17 cellular contexts compared by ENCODE assay signal in the genomic region with DNA sequence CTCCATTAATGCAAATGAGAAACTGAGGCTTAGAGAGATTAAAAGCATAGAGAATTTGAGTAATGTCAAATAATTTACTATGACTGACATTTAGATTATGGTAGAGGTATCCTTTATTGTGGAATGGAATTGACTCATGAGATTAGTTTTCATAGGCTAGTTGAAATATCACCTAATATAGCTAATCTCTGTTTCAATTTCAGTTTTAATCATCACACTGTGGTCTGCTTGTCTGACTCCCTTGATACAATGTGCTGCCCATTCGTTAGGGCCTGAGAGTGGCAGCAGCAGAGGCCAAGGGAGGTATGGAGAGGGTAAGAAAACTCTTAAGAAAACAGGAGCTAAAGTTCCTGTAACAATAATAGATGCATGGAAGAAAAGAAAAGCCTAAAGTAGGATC. TPM values are rescaled to one million over a fixed set of nuclear protein-coding genes. Genes with fewer than 3 reads are reported as not detected.
A peak's percentile ranks its signal among the peaks of the same experiment; 100 is the strongest.
DNase-seq lines count a peak whose midpoint lies in the region; ATAC-seq lines count a peak whose summit lies in the region.
"Had no signal": no experiment of that assay in that cellular context is flagged by ENCODE, and none has a peak within 500 bp of the region (broad histone marks: within the 10 kb centered on the region; RNA-seq: fewer than 3 reads in every experiment).

No MANE protein-coding gene starts in this region.

- H2BK120ac ChIP-seq in neuronal stem cell (ENCODE audit: low read depth, low read length) = no peak overlapping the region
- no peak overlapping the region for H2BK120ac ChIP-seq in mesenchymal stem cell (ENCODE audit: low read depth, low read length)

- H3K27ac ChIP-seq in neuronal stem cell (replicated peaks; ENCODE audit: low read length) (no peak overlapping the region), mesenchymal stem cell (ENCODE audit: low read length, poor library complexity, severe bottlenecking) (no peak overlapping the region)

- no peaks in the 10 kb centered on the region for H3K27me3 ChIP-seq in neuronal stem cell (ENCODE audit: control insufficient read depth in 3 of 3, insufficient read depth in 3 of 3, low read depth in 1 of 3, low read length in 3 of 3)
- H3K27me3 ChIP-seq in mesenchymal stem cell (ENCODE audit: control insufficient read depth in 1 of 2, insufficient read depth in 1 of 2, low read length in 2 of 2) = no peaks in the 10 kb centered on the region
- H3K27me3 ChIP-seq: MG63 had no signal

- no peaks in the 10 kb centered on the region for H3K36me3 ChIP-seq in neuronal stem cell (replicated peaks in 1 of 2; ENCODE audit: control insufficient read depth in 2 of 2, insufficient read depth in 2 of 2, low read length in 2 of 2)
- no peaks in the 10 kb centered on the region for H3K36me3 ChIP-seq in mesenchymal stem cell (ENCODE audit: control insufficient read depth in 1 of 2, insufficient read depth in 2 of 2, low read depth in 1 of 2, low read length in 2 of 2)
- H3K36me3 ChIP-seq: HAP-1, MG63 had no signal

- ATAC-seq in GM19023 (IDR thresholded peaks at IDR 0.05; ENCODE audit: unreplicated experiment) = peak; percentile 100
- ATAC-seq in GM21619 (IDR thresholded peaks at IDR 0.05; ENCODE audit: unreplicated experiment) = peak; percentile 100
- ATAC-seq in HG03108 (IDR thresholded peaks at IDR 0.05; ENCODE audit: unreplicated experiment) = peak; percentile 99
- peak; percentile 45 for ATAC-seq in stimulated activated effector memory CD8-positive, alpha-beta T cell treated with anti-CD3 and anti-CD28 coated beads, Interleukin-12 subunit alpha, Interleukin-12 subunit beta, amount 100 ng/mL, for 72 hours
- ATAC-seq: mucosa of descending colon had no signal

- WGBS in neuronal stem cell (ENCODE audit: extremely low coverage in 2 of 2, insufficient read length in 2 of 2, insufficient replicate concordance in 1 of 2), 2 donors = no CpG with 5 or more reads among the region's 1 CpG
- 88% methylated on average over 1 of the region's 1 CpG for WGBS in mesenchymal stem cell

- no peak overlapping the region for H3K27ac Mint-ChIP-seq in stimulated activated effector memory CD8-positive, alpha-beta T cell treated with anti-CD3 and anti-CD28 coated beads, Interleukin-12 subunit alpha, Interleukin-12 subunit beta, amount 100 ng/mL, for 72 hours
- H3K27ac Mint-ChIP-seq: endodermal cell had no signal

- no peak overlapping the region for H3K4me3 ChIP-seq in neuronal stem cell (ENCODE audit: low read length in 2 of 2)
- no peak overlapping the region for H3K4me3 ChIP-seq in mesenchymal stem cell (ENCODE audit: insufficient read depth in 1 of 2, low read depth in 1 of 2, low read length in 2 of 2)
- H3K4me3 ChIP-seq: HAP-1, MG63, mucosa of descending colon had no signal

- H2BK12ac ChIP-seq in neuronal stem cell (ENCODE audit: low read length) (no peak overlapping the region), mesenchymal stem cell (ENCODE audit: low read length in 2 of 2) (no peak overlapping the region)

- H4K8ac ChIP-seq in neuronal stem cell (ENCODE audit: low read depth, low read length) (no peak overlapping the region), mesenchymal stem cell (ENCODE audit: low read length) (no peak overlapping the region)

- H3K9me3 ChIP-seq in neuronal stem cell (replicated peaks in 1 of 2; ENCODE audit: control insufficient read depth in 2 of 2, insufficient read depth in 1 of 2, low read depth in 1 of 2, low read length in 2 of 2) = peaks cover 2 to 17% of the 10 kb centered on the region in 2 donors
- no peaks in the 10 kb centered on the region for H3K9me3 ChIP-seq in mesenchymal stem cell (ENCODE audit: control insufficient read depth, low read length)
- H3K9me3 ChIP-seq: MG63, mucosa of descending colon had no signal

- no peak overlapping the region for H3K9ac ChIP-seq in neuronal stem cell (ENCODE audit: low read depth, low read length, poor library complexity)
- no peak overlapping the region for H3K9ac ChIP-seq in mesenchymal stem cell (ENCODE audit: low read length)

- H3K36me3 Mint-ChIP-seq in stimulated activated effector memory CD8-positive, alpha-beta T cell treated with anti-CD3 and anti-CD28 coated beads, Interleukin-12 subunit alpha, Interleukin-12 subunit beta, amount 100 ng/mL, for 72 hours = no peaks in the 10 kb centered on the region

- H3K14ac ChIP-seq in neuronal stem cell (ENCODE audit: low read length) (no peak overlapping the region), mesenchymal stem cell (ENCODE audit: low read length in 2 of 2) (no peak overlapping the region)

- H3K23ac ChIP-seq in neuronal stem cell (ENCODE audit: low read depth, low read length, poor library complexity) = no peak overlapping the region
- no peak overlapping the region for H3K23ac ChIP-seq in mesenchymal stem cell (ENCODE audit: low read length in 2 of 2)

- H2BK5ac ChIP-seq in neuronal stem cell (ENCODE audit: low read length) (no peak overlapping the region), mesenchymal stem cell (ENCODE audit: low read depth, low read length, poor library complexity, severe bottlenecking) (no peak overlapping the region)

- H3K18ac ChIP-seq in neuronal stem cell (ENCODE audit: low read length) (no peak overlapping the region), mesenchymal stem cell (ENCODE audit: low read depth in 1 of 2, low read length in 2 of 2) (no peak overlapping the region)

- no peak overlapping the region for H2AK5ac ChIP-seq in neuronal stem cell (ENCODE audit: low read depth, low read length)
- no peak overlapping the region for H2AK5ac ChIP-seq in mesenchymal stem cell (ENCODE audit: low read length, severe bottlenecking)

- H3K79me1 ChIP-seq in neuronal stem cell (ENCODE audit: low read depth, low read length) = no peaks in the 10 kb centered on the region
- H3K79me1 ChIP-seq in mesenchymal stem cell (replicated peaks; ENCODE audit: low read length, poor library complexity, severe bottlenecking) = no peaks in the 10 kb centered on the region

- no peak overlapping the region for H3K4ac ChIP-seq in neuronal stem cell (ENCODE audit: low read length)
- H3K4ac ChIP-seq in mesenchymal stem cell (ENCODE audit: low read depth in 1 of 2, low read length in 2 of 2) = no peak overlapping the region

- H4K91ac ChIP-seq in neuronal stem cell (ENCODE audit: low read depth, low read length, poor library complexity) (no peak overlapping the region), mesenchymal stem cell (ENCODE audit: low read length) (no peak overlapping the region)

- H3K4me3 Mint-ChIP-seq in stimulated activated effector memory CD8-positive, alpha-beta T cell treated with anti-CD3 and anti-CD28 coated beads, Interleukin-12 subunit alpha, Interleukin-12 subunit beta, amount 100 ng/mL, for 72 hours = no peak overlapping the region
- H3K4me3 Mint-ChIP-seq: endodermal cell had no signal

- no peak overlapping the region for H3K4me2 ChIP-seq in neuronal stem cell (ENCODE audit: insufficient read depth, low read length, poor library complexity, severe bottlenecking)
- H3K4me2 ChIP-seq in mesenchymal stem cell (ENCODE audit: low read length, poor library complexity, severe bottlenecking) = no peak overlapping the region

- H2AFZ ChIP-seq in neuronal stem cell (ENCODE audit: low read length) (no peak overlapping the region), mesenchymal stem cell (ENCODE audit: low read depth, low read length) (no peak overlapping the region)

- H3K9me3 Mint-ChIP-seq in stimulated activated effector memory CD8-positive, alpha-beta T cell treated with anti-CD3 and anti-CD28 coated beads, Interleukin-12 subunit alpha, Interleukin-12 subunit beta, amount 100 ng/mL, for 72 hours = no peaks in the 10 kb centered on the region

- H2BK15ac ChIP-seq in neuronal stem cell (ENCODE audit: low read length) = no peak overlapping the region
- H2BK15ac ChIP-seq in mesenchymal stem cell (ENCODE audit: low read depth, poor library complexity, severe bottlenecking) = no peak overlapping the region

- no peak for DNase-seq in stimulated activated effector memory CD8-positive, alpha-beta T cell treated with anti-CD3 and anti-CD28 coated beads, Interleukin-12 subunit alpha, Interleukin-12 subunit beta, amount 100 ng/mL, for 72 hours (ENCODE audit: low spot score in 2 of 2)
- DNase-seq in neuronal stem cell (ENCODE audit: low spot score) = no peak
- no peak for DNase-seq in NCI-H2227 (lab: John Stamatoyannopoulos, UW; ENCODE audit: unreplicated experiment)
- no peak for DNase-seq in mesenchymal stem cell
- no peak for DNase-seq in foreskin melanocyte
- DNase-seq: aorta, DMS79 treated with DMSO at 0.1 percent for 48 hours, endodermal cell, hippocampal formation, MG63, mucosa of descending colon, NCI-H774, SW 1271 had no signal

- H3K4me1 Mint-ChIP-seq in stimulated activated effector memory CD8-positive, alpha-beta T cell treated with anti-CD3 and anti-CD28 coated beads, Interleukin-12 subunit alpha, Interleukin-12 subunit beta, amount 100 ng/mL, for 72 hours = peaks cover 20% of the 10 kb centered on the region
- H3K4me1 Mint-ChIP-seq: endodermal cell had no signal

- H3K4me1 ChIP-seq in neuronal stem cell (ENCODE audit: control insufficient read depth in 2 of 2, insufficient read depth in 1 of 2, low read depth in 1 of 2, low read length in 2 of 2) = no peaks in the 10 kb centered on the region
- no peaks in the 10 kb centered on the region for H3K4me1 ChIP-seq in mesenchymal stem cell (ENCODE audit: control insufficient read depth, insufficient read depth, low read depth, low read length)

RNA-seq across cellular contexts. Expression of gene ZBTB20, which starts 13.2 kb away (rescaled TPM):
- 0.73 TPM for polyA plus RNA-seq in neuronal stem cell (2013, experiment 1 of 2)
- polyA plus RNA-seq in neuronal stem cell (2013, experiment 2 of 2) = 0.97 TPM
- polyA plus RNA-seq in mesenchymal stem cell (2013, experiment 1 of 2) = 2.2 TPM
- 1.9 TPM for polyA plus RNA-seq in mesenchymal stem cell (2013, experiment 2 of 2)

Comparison
In these comparisons a context has a peak if more than half of its experiments do, and no peak if none do; other contexts are left out.
1. ATAC-seq: peak in every context shown above with its lines; median percentile 100 in GM19023; 100 in GM21619; 99 in HG03108; 45 in stimulated activated effector memory CD8-positive, alpha-beta T cell treated with anti-CD3 and anti-CD28 coated beads, Interleukin-12 subunit alpha, Interleukin-12 subunit beta, amount 100 ng/mL, for 72 hours.